In the genomic region with DNA sequence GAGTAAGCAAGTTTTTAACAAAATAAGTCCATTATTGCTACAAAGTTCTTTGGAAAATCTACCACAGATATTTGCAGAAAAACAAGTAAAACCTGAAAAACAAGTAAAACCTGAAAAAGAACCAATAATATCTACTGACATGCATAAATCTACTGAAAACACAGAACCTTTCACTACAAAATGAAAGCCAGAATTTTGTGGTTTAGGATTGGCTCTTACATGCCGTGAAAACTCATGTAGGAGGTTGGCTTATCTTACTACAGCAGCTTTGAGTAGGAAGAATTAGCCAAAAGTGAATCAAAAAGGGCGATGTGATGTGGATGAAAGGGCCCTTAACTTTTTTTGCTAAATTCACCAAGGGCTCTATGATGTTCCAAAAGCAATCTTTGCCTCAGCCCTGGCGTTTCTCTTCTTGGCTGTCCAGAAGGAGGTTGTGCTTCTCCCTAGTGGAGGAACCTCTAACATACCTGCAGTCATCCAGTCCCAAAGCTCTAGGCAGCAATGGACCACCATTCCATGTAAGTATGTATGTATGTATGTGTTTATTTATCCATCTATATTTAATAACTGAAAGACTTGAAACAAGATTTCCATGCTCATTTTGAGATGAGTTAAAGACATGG, we compare ENCODE assay signal across 16 cellular contexts.
"Had no signal": no experiment of that assay in that cellular context is flagged by ENCODE, and none has a peak within 500 bp of the region (broad histone marks: within the 10 kb centered on the region; RNA-seq: fewer than 3 reads in every experiment).

No MANE protein-coding gene starts in this region.

- H3K27ac ChIP-seq: esophagus muscularis mucosa, spleen, tibial nerve had no signal

- H3K4me1 ChIP-seq: esophagus muscularis mucosa, spleen, tibial nerve had no signal

- DNase-seq: activated effector memory CD4-positive, alpha-beta T cell treated with Interleukin-2 at 50 U/mL for 16 hours; activated T-cell treated with anti-CD3 and anti-CD28 coated beads, Interleukin-2, amount 50 U/mL, for 24 hours; amniotic stem cell; cerebellar nuclear complex; dermis blood vessel endothelial cell; glutamatergic neuron; left colon; occipital lobe; spleen; stimulated activated CD4-positive, alpha-beta T cell treated with anti-CD3 and anti-CD28 coated beads, Interleukin-1b, Interleukin-23, amount 100 ng/mL, for 48 hours had no signal

- ATAC-seq: activated naive CD4-positive, alpha-beta T cell treated with anti-CD3 and anti-CD28 coated beads, Interleukin-2, amount 50 U/mL, for 72 hours; left colon; natural killer cell treated with Interleukin-12 subunit alpha and Interleukin-12 subunit beta and Interleukin-15 and Interleukin-18, amount 100 ng/mL, for 72 hours; sciatic nerve; stimulated activated memory B cell treated with anti-CD40 and anti-IgM and Interleukin-4, amounts not matched to agents 10 μg/mL and 1 μg/mL and 100 μg/mL, for 72 hours had no signal

- H3K9me3 ChIP-seq: esophagus muscularis mucosa, spleen, tibial nerve had no signal

- H3K36me3 ChIP-seq: esophagus muscularis mucosa, spleen, tibial nerve had no signal

- H3K27me3 ChIP-seq: esophagus muscularis mucosa, spleen, tibial nerve had no signal

- H3K4me3 ChIP-seq: esophagus muscularis mucosa, spleen, tibial nerve had no signal
